Comparison of ENCODE assay signal across 14 cellular contexts in genomic region chr1:31531177-31532000, GRCh38. TPM values are rescaled to one million over a fixed set of nuclear protein-coding genes. Genes with fewer than 3 reads are reported as not detected.
A peak's percentile ranks its signal among the peaks of the same experiment; 100 is the strongest.
DNase-seq lines count a peak whose midpoint lies in the region; ATAC-seq lines count a peak whose summit lies in the region.
"Had no signal": no experiment of that assay in that cellular context is flagged by ENCODE, and none has a peak within 500 bp of the region (broad histone marks: within the 10 kb centered on the region; RNA-seq: fewer than 3 reads in every experiment).

No MANE protein-coding gene starts in this region.

- peaks cover 31% of the 10 kb centered on the region for H3K79me1 ChIP-seq in trophoblast cell (ENCODE audit: low read length)

- no peak overlapping the region for H3K14ac ChIP-seq in trophoblast cell (ENCODE audit: low read length)

- no peak overlapping the region for H4K12ac ChIP-seq in trophoblast cell (ENCODE audit: low read depth, low read length)

- H3K79me2 ChIP-seq in trophoblast cell (ENCODE audit: control insufficient read depth, insufficient read depth, low read length, poor library complexity) = peaks cover 3% of the 10 kb centered on the region

- H3K23ac ChIP-seq in trophoblast cell (ENCODE audit: low read length) = no peak overlapping the region

- no peak overlapping the region for H3K4me3 ChIP-seq in trophoblast cell (ENCODE audit: low read depth, low read length)
- H3K4me3 ChIP-seq: body of pancreas had no signal

- H3K18ac ChIP-seq in trophoblast cell (ENCODE audit: low read length) = no peak overlapping the region

- H3K9me3 ChIP-seq in trophoblast cell (ENCODE audit: insufficient read depth, low read depth, low read length) = no peaks in the 10 kb centered on the region
- H3K9me3 ChIP-seq: body of pancreas had no signal

- no peak overlapping the region for H4K8ac ChIP-seq in trophoblast cell (ENCODE audit: low read depth, low read length)

- peak; percentile 7 to 26 for DNase-seq in NCI-H2081 (lab: John Stamatoyannopoulos, UW)
- DNase-seq in NCI-H2081 treated with DMSO at 0.1 percent for 48 hours (lab: John Stamatoyannopoulos, UW) = no peak
- peak; percentile 79 for DNase-seq in NCI-H774 (lab: John Stamatoyannopoulos, UW)
- peak; percentile 60 to 84 for DNase-seq in trophoblast cell
- DNase-seq: ACHN; activated CD8-positive, alpha-beta memory T cell treated with anti-CD3 and anti-CD28 coated beads, Interleukin-2, amount 50 U/mL, for 48 hours; body of pancreas; NCI-H526 treated with DMSO at 0.1 percent for 48 hours had no signal

- H3K4ac ChIP-seq in trophoblast cell (ENCODE audit: low read depth, low read length) = no peak overlapping the region

- peak; percentile 62 for ATAC-seq in esophagus mucosa
- ATAC-seq in HG03139 (IDR thresholded peaks at IDR 0.05; ENCODE audit: unreplicated experiment) = no peak
- no peak for ATAC-seq in HG03442 (IDR thresholded peaks at IDR 0.05; ENCODE audit: unreplicated experiment)
- ATAC-seq in HG03457 (IDR thresholded peaks at IDR 0.05; ENCODE audit: unreplicated experiment) = no peak
- ATAC-seq: body of pancreas; stimulated activated effector memory CD8-positive, alpha-beta T cell treated with anti-CD3 and anti-CD28 coated beads, Interleukin-12 subunit alpha, Interleukin-12 subunit beta, amount 100 ng/mL, for 72 hours had no signal

- peaks cover 0 to 8% of the 10 kb centered on the region in 2 experiments for H3K4me1 ChIP-seq in trophoblast cell (ENCODE audit: control insufficient read depth in 1 of 2, insufficient read depth in 2 of 2, low read length in 2 of 2)
- H3K4me1 ChIP-seq: body of pancreas had no signal

- no peak overlapping the region for H2AK5ac ChIP-seq in trophoblast cell (ENCODE audit: low read length)

- H3K36me3 ChIP-seq in trophoblast cell (ENCODE audit: control insufficient read depth in 1 of 2, insufficient read depth in 2 of 2, low read length in 2 of 2) = no peaks in the 10 kb centered on the region

- peak overlapping the region; percentile 97 for H3K27ac ChIP-seq in trophoblast cell (ENCODE audit: low read depth, low read length)
- H3K27ac ChIP-seq: body of pancreas had no signal

- peak overlapping the region; percentile 79 for H4K91ac ChIP-seq in trophoblast cell (ENCODE audit: low read depth, low read length)

- no peak overlapping the region for H2AFZ ChIP-seq in trophoblast cell (ENCODE audit: insufficient read depth, low read length, poor library complexity)

- no CpG with 5 or more reads among the region's 10 CpGs for WGBS in trophoblast cell (ENCODE audit: extremely low coverage, insufficient coverage, insufficient read length)

- H2BK12ac ChIP-seq in trophoblast cell (ENCODE audit: low read length) = no peak overlapping the region

- H2BK5ac ChIP-seq in trophoblast cell (ENCODE audit: low read depth, low read length, poor library complexity) = peak overlapping the region; percentile 94

- H3K4me2 ChIP-seq in trophoblast cell (ENCODE audit: low read length) = peak overlapping the region; percentile 8

- no peaks in the 10 kb centered on the region for H3K27me3 ChIP-seq in trophoblast cell (ENCODE audit: insufficient read depth, low read length)
- H3K27me3 ChIP-seq: body of pancreas had no signal

- no peak overlapping the region for H3K9ac ChIP-seq in trophoblast cell (ENCODE audit: low read length)

- H2BK120ac ChIP-seq in trophoblast cell (ENCODE audit: insufficient read depth, low read length, poor library complexity) = peak overlapping the region; percentile 61

RNA-seq across cellular contexts. Expression of gene TINAGL1, which starts 44.9 kb away (rescaled TPM):
- 15.9 TPM for total RNA-seq in esophagus mucosa
- polyA plus RNA-seq in trophoblast cell (2013) = 434 and 470 TPM in 2 replicates
- total RNA-seq: mononuclear cell had no signal
